In the genomic region with DNA sequence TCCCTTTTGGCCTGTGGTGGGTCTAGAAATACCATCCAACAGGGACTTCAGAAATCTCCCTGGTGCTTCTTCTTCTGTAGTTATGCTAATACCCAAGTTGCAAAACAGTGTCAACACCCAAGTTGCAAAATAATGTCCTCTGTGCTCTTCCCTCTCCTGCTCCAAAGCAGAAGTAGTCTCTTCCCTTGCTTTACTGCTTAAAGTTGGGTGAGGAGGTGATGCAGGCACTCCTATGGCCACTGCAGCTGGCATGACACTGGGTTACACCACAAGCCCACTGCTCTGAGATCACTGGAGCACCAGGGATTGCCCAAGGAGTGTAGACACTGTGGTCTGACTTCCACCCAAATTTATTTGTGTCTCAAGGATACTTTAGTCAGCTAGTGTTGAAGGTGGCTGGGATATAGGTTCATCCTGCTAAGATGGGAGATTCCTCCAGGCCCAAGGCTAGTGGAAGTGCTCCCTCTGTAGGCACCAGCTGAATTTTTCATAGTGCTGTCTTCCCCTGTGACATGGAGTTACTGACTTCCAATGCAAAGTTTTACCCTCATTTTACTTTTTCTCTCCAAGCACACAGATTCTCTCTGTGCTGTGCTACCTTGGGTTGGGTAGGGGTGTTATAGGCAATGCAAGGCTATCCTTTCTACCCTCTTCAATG, we compare ENCODE assay signal across 17 cellular contexts.
DNase-seq lines count a peak whose midpoint lies in the region; ATAC-seq and TF ChIP-seq lines count a peak whose summit lies in the region.
"Had no signal": no experiment of that assay in that cellular context is flagged by ENCODE, and none has a peak within 500 bp of the region (broad histone marks: within the 10 kb centered on the region; RNA-seq: fewer than 3 reads in every experiment).

No MANE protein-coding gene starts in this region.

- H3K4me3 ChIP-seq in A673 (ENCODE audit: low read depth, low read length, poor library complexity, severe bottlenecking) = no peak overlapping the region
- no peak overlapping the region for H3K4me3 ChIP-seq in mammary epithelial cell (replicated peaks in 1 of 3; ENCODE audit: insufficient read depth in 1 of 3, low read depth in 2 of 3, low read length in 3 of 3)
- no peak overlapping the region for H3K4me3 ChIP-seq in SJCRH30
- H3K4me3 ChIP-seq: gastroesophageal sphincter had no signal

- H3K27ac ChIP-seq in A673 (ENCODE audit: low read depth, low read length, poor library complexity, severe bottlenecking) = no peak overlapping the region
- no peak overlapping the region for H3K27ac ChIP-seq in mammary epithelial cell (ENCODE audit: insufficient read depth, low read depth, low read length)
- H3K27ac ChIP-seq in SJCRH30 = no peak overlapping the region
- H3K27ac ChIP-seq: epithelial cell of prostate, gastroesophageal sphincter had no signal

- H3K4me1 ChIP-seq in A673 (ENCODE audit: insufficient read depth, low read length, poor library complexity, severe bottlenecking) (no peaks in the 10 kb centered on the region), mammary epithelial cell (ENCODE audit: insufficient read depth, low read length) (no peaks in the 10 kb centered on the region), SJCRH30 (no peaks in the 10 kb centered on the region)
- H3K4me1 ChIP-seq: gastroesophageal sphincter had no signal

- H4K20me1 ChIP-seq in mammary epithelial cell (ENCODE audit: insufficient read depth, low read length) = no peaks in the 10 kb centered on the region

- dilution Hi-C loops in mammary epithelial cell (cut with HindIII; ENCODE audit: low sequenced_read_pairs) = no loop called here

- no peak for ATAC-seq in GM21381 (IDR thresholded peaks at IDR 0.05; ENCODE audit: unreplicated experiment)
- ATAC-seq: activated CD4-positive, alpha-beta T cell treated with anti-CD3 and anti-CD28 coated beads for 36 hours; gastroesophageal sphincter; Right ventricle myocardium inferior had no signal

- in situ Hi-C loops in mammary epithelial cell (cut with MboI; ENCODE audit: low sequenced_read_pairs in 2 of 2) = no loop called here

- H3K4me2 ChIP-seq in mammary epithelial cell (ENCODE audit: insufficient read depth, low read depth, low read length) = no peak overlapping the region

- no peaks in the 10 kb centered on the region for H3K79me2 ChIP-seq in mammary epithelial cell (ENCODE audit: insufficient read depth, low read length)

- H3K36me3 ChIP-seq in A673 (ENCODE audit: insufficient read depth, low read length, poor library complexity, severe bottlenecking) (no peaks in the 10 kb centered on the region), mammary epithelial cell (ENCODE audit: insufficient read depth, low read length) (no peaks in the 10 kb centered on the region), SJCRH30 (no peaks in the 10 kb centered on the region)
- H3K36me3 ChIP-seq: gastroesophageal sphincter had no signal

- H3K9me3 ChIP-seq in A673 (ENCODE audit: low read depth, low read length, poor library complexity, severe bottlenecking) (no peaks in the 10 kb centered on the region), mammary epithelial cell (replicated peaks; ENCODE audit: insufficient read depth, low read length) (no peaks in the 10 kb centered on the region), SJCRH30 (replicated peaks) (no peaks in the 10 kb centered on the region)
- H3K9me3 ChIP-seq: gastroesophageal sphincter had no signal

- peak; percentile 11 for DNase-seq in A673 (ENCODE audit: low spot score)
- DNase-seq in H4 (ENCODE audit: low spot score) = peak; percentile 13
- DNase-seq in NOMO-1 treated with dmso at 0.1 percent for 144 hours (lab: John Stamatoyannopoulos, UW; ENCODE audit: unreplicated experiment) = peak; percentile 45
- DNase-seq in mammary epithelial cell = no peak
- no peak for DNase-seq in kidney tubule cell (ENCODE audit: low spot score)
- DNase-seq in activated T-cell treated with anti-CD3 and anti-CD28 coated beads, Interleukin-2, amount 50 U/mL, for 1 hour = no peak
- no peak for DNase-seq in SJCRH30
- DNase-seq: activated CD4-positive, alpha-beta T cell treated with anti-CD3 and anti-CD28 coated beads for 36 hours; activated naive CD4-positive, alpha-beta T cell; anterior cingulate cortex; NCI-H1092 treated with DMSO at 0.1 percent for 48 hours; NCI-H2107; NCI-H69 had no signal

- H2AFZ ChIP-seq in mammary epithelial cell (ENCODE audit: low read depth, low read length) = no peak overlapping the region

- POLR2A ChIA-PET in A673 (lab: Charles Lee; ENCODE audit: low non-redundant PET) = interaction anchor here (0.6 kb wide), 1 partner anchor 38 kb away, joined by 5 read pairs; no protein-coding TSS in a partner anchor

- BruUV-seq in A673 (replicated peaks; lab: Mats Ljungman, UMichigan) (no TSS peak), mammary epithelial cell (replicated peaks; lab: Mats Ljungman, UMichigan) (no TSS peak)

- intact Hi-C loops in A673 (cut with micrococcal nuclease; ENCODE audit: unreplicated experiment) (no loop called here), mammary epithelial cell (cut with micrococcal nuclease) (no loop called here)

- CTCF ChIA-PET in A673 (lab: Charles Lee) = no interaction called here
- CTCF ChIA-PET in mammary epithelial cell (lab: Charles Lee; ENCODE audit: low non-redundant PET) = no interaction called here

- no peak overlapping the region for H3K9ac ChIP-seq in mammary epithelial cell (ENCODE audit: insufficient read depth, low read length)

- TF ChIP-seq CTCF in A673 (conservative IDR thresholded peaks at IDR 0.05; ENCODE audit: low read depth, low read length) (peak; percentile 33), mammary epithelial cell (conservative IDR thresholded peaks at IDR 0.05 in 1 of 2, IDR thresholded peaks at IDR 0.05 in 1 of 2; ENCODE audit: extremely low read depth in 1 of 2, insufficient read depth in 1 of 2, low read depth in 1 of 2, low read length in 2 of 2) (peak; percentile 18 to 46)

- H3K27me3 ChIP-seq in A673 (replicated peaks; ENCODE audit: insufficient read depth, low read depth, low read length, poor library complexity) = no peaks in the 10 kb centered on the region
- no peaks in the 10 kb centered on the region for H3K27me3 ChIP-seq in mammary epithelial cell (ENCODE audit: insufficient read depth, low read length)
- no peaks in the 10 kb centered on the region for H3K27me3 ChIP-seq in SJCRH30
- H3K27me3 ChIP-seq: gastroesophageal sphincter had no signal

Comparison
In these comparisons a context has a peak if more than half of its experiments do, and no peak if none do; other contexts are left out.
1. DNase-seq: peak in A673 (single experiment), H4 (single experiment) and NOMO-1 treated with dmso at 0.1 percent for 144 hours (single experiment); none in mammary epithelial cell (single experiment), kidney tubule cell (single experiment), activated T-cell treated with anti-CD3 and anti-CD28 coated beads, Interleukin-2, amount 50 U/mL, for 1 hour (single experiment) and SJCRH30 (0 of 2).